29 cellular contexts compared by ENCODE assay signal in the genomic region with DNA sequence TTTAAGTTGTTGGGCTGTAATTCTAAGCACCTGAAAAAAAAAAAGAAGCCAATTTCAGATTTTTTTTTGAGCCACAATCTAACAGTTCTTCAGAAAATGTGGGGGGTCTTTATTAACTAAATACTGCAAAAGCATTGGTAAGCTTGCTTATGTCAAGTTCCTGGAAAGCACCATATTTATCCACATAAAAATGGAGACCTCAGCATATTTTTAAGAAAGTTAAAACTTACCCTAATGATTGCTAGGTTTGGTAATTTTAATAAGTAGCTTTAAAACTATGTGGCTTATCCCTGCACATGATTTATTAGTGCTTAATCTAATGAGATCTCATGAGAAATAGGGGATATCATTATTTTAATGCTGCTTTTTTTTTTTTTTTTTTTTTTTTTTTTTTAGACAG.
"Had no signal": no experiment of that assay in that cellular context is flagged by ENCODE, and none has a peak within 500 bp of the region (broad histone marks: within the 10 kb centered on the region; RNA-seq: fewer than 3 reads in every experiment).

No MANE protein-coding gene starts in this region.

- H3K9me3 ChIP-seq: colonic mucosa, esophagus muscularis mucosa, esophagus squamous epithelium, gastrocnemius medialis, gastroesophageal sphincter, heart left ventricle, heart right ventricle had no signal

- H3K27me3 ChIP-seq: colonic mucosa, dorsolateral prefrontal cortex, esophagus muscularis mucosa, foreskin keratinocyte, gastrocnemius medialis, gastroesophageal sphincter, heart left ventricle, heart right ventricle had no signal

- H3K27ac ChIP-seq: colonic mucosa, coronary artery, epithelial cell of prostate, esophagus muscularis mucosa, esophagus squamous epithelium, foreskin keratinocyte, gastrocnemius medialis, gastroesophageal sphincter, heart left ventricle, heart right ventricle had no signal

- H3K36me3 ChIP-seq: colonic mucosa, esophagus muscularis mucosa, esophagus squamous epithelium, gastrocnemius medialis, gastroesophageal sphincter, heart left ventricle, heart right ventricle had no signal

- FAIRE-seq: colon, endometrium, endothelial cell of umbilical vein, frontal cortex had no signal

- DNase-seq: colonic mucosa; cortex of kidney; dermis blood vessel endothelial cell; dorsolateral prefrontal cortex; effector CD4-positive, alpha-beta T cell; effector CD8-positive, alpha-beta T cell; effector memory CD4-positive, alpha-beta T cell; effector memory CD8-positive, alpha-beta T cell; endodermal cell; erythroblast; esophagus squamous epithelium; foreskin fibroblast; foreskin keratinocyte; foreskin melanocyte; gastrocnemius medialis; glutamatergic neuron; head of caudate nucleus; heart left ventricle; heart right ventricle had no signal

- ATAC-seq: effector memory CD8-positive, alpha-beta T cell; esophagus mucosa; foreskin keratinocyte; gastroesophageal sphincter; heart left ventricle; heart right ventricle had no signal

- H3K9me3 Mint-ChIP-seq: dendritic cell treated with granulocyte-macrophage colony-stimulating factor and Interleukin-4, amounts not matched to agents 40 ng/mL and 50 ng/mL, for 4 days; effector memory CD8-positive, alpha-beta T cell had no signal

- H3K4me1 ChIP-seq: colonic mucosa, esophagus muscularis mucosa, esophagus squamous epithelium, foreskin keratinocyte, gastrocnemius medialis, gastroesophageal sphincter, heart right ventricle had no signal

- H3K4me3 ChIP-seq: colonic mucosa, coronary artery, dorsolateral prefrontal cortex, esophagus muscularis mucosa, esophagus squamous epithelium, gastrocnemius medialis, gastroesophageal sphincter, heart left ventricle, heart right ventricle had no signal

- H3K27ac Mint-ChIP-seq: dendritic cell treated with granulocyte-macrophage colony-stimulating factor and Interleukin-4, amounts not matched to agents 40 ng/mL and 50 ng/mL, for 4 days; effector memory CD8-positive, alpha-beta T cell; endodermal cell had no signal

- H3K4me3 Mint-ChIP-seq: dendritic cell treated with granulocyte-macrophage colony-stimulating factor and Interleukin-4, amounts not matched to agents 40 ng/mL and 50 ng/mL, for 4 days; effector memory CD8-positive, alpha-beta T cell; endodermal cell had no signal
